Comparison of ENCODE assay signal across 8 cellular contexts in genomic region chr5:140664353-140665119, GRCh38. TPM values are rescaled to one million over a fixed set of nuclear protein-coding genes. Genes with fewer than 3 reads are reported as not detected.
DNase-seq lines count a peak whose midpoint lies in the region; ATAC-seq, FAIRE-seq and TF ChIP-seq lines count a peak whose summit lies in the region.

A gene with protein sequence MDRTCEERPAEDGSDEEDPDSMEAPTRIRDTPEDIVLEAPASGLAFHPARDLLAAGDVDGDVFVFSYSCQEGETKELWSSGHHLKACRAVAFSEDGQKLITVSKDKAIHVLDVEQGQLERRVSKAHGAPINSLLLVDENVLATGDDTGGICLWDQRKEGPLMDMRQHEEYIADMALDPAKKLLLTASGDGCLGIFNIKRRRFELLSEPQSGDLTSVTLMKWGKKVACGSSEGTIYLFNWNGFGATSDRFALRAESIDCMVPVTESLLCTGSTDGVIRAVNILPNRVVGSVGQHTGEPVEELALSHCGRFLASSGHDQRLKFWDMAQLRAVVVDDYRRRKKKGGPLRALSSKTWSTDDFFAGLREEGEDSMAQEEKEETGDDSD (plus strand): TSS chr5:140664904. CDS start chr5:140664913, 9 bp downstream.

- TSS peak; percentile 86 for BruUV-seq in Calu3 (replicated peaks; lab: Mats Ljungman, UMichigan)
- TSS peak; percentile 79 for BruUV-seq in endothelial cell of umbilical vein (replicated peaks; lab: Mats Ljungman, UMichigan)

- H3K4me1 Mint-ChIP-seq in Calu3 (ENCODE audit: low read depth, unreplicated experiment), result peaks cover 23% of the 10 kb centered on the region

- dilution Hi-C loops in endothelial cell of umbilical vein (cut with MboI; ENCODE audit: extremely low pct_ligation_motif_present, low sequenced_read_pairs), result no loop called here

- peak; percentile 96 for ATAC-seq in GM21423 (IDR thresholded peaks at IDR 0.05; ENCODE audit: unreplicated experiment)

- peak within 1 kb of the TSS; percentile 100 for H3K4me3 Mint-ChIP-seq in Calu3 (ENCODE audit: low read depth, unreplicated experiment)

- H3K27me3 Mint-ChIP-seq in Calu3 (ENCODE audit: unreplicated experiment), result no peaks in the 10 kb centered on the region

- POLR2A ChIA-PET in endothelial cell of umbilical vein (lab: Charles Lee), result interaction anchor here (1.8 kb wide), 1 partner anchor 17 kb away, joined by 5 read pairs; the partner anchor contains the start of genes IK and NDUFA2

- TF ChIP-seq CTCF in Calu3 (IDR thresholded peaks at IDR 0.05; ENCODE audit: unreplicated experiment) (no peak), OCI-LY3 (IDR thresholded peaks at IDR 0.05; ENCODE audit: low read depth, low read length) (no peak), endothelial cell of umbilical vein (IDR thresholded peaks at IDR 0.05; ENCODE audit: extremely low read depth in 1 of 2, insufficient read depth in 1 of 2, low read depth in 1 of 2, low read length in 2 of 2) (no peak)

- H3K9me1 ChIP-seq in endothelial cell of umbilical vein (replicated peaks; ENCODE audit: control insufficient read depth, extremely low read depth, insufficient read depth, low read length), result no peaks in the 10 kb centered on the region

- H3K27ac ChIP-seq in HUES6 (ENCODE audit: low read depth, low read length) (no peak within 1 kb of the TSS; the same call in 1 of the 2 replicates), OCI-LY3 (ENCODE audit: low read length) (peak within 1 kb of the TSS; percentile 37), endothelial cell of umbilical vein (ENCODE audit: insufficient read depth, low read depth, low read length) (peak within 1 kb of the TSS; percentile 73)

- H4K20me1 ChIP-seq in OCI-LY3 (ENCODE audit: insufficient read depth, low read length) (no peaks in the 10 kb centered on the region), endothelial cell of umbilical vein (replicated peaks; ENCODE audit: control insufficient read depth, extremely low read depth, insufficient read depth, low read length) (no peaks in the 10 kb centered on the region)

- peak within 1 kb of the TSS; percentile 64 for H3K4me3 ChIP-seq in HUES6 (ENCODE audit: low read depth, low read length)
- H3K4me3 ChIP-seq in OCI-LY3 (ENCODE audit: low read length), result peak within 1 kb of the TSS; percentile 98
- peak within 1 kb of the TSS; percentile 73 to 93 (median 81) for H3K4me3 ChIP-seq in endothelial cell of umbilical vein (replicated peaks in 1 of 3; ENCODE audit: insufficient read depth in 1 of 3, low read depth in 1 of 3, low read length in 3 of 3)

- intact Hi-C loops in Calu3 (cut with micrococcal nuclease; ENCODE audit: unreplicated experiment) (loop anchor here (1.0 to 2.0 kb wide), 2 partner anchors 27 to 54 kb away; partner anchors contain the start of genes HARS1 and HARS2), endothelial cell of umbilical vein (cut with micrococcal nuclease) (loop anchor here (1.0 to 2.0 kb wide), 5 partner anchors 17 to 263 kb away; partner anchors contain the start of genes ANKHD1, HARS1, HARS2 and IK)

- peak; percentile 98 for DNase-seq in Calu3
- DNase-seq in activated T-cell treated with anti-CD3 and anti-CD28 coated beads for 1 hour (ENCODE audit: low read depth), result peak; percentile 94
- DNase-seq in endothelial cell of umbilical vein (ENCODE audit: low read depth, low spot score), result peak; percentile 88
- DNase-seq in midbrain (lab: John Stamatoyannopoulos, UW), result peak; percentile 95
- peak; percentile 90 to 91 for DNase-seq in stimulated activated CD8-positive, alpha-beta memory T cell treated with anti-CD3 and anti-CD28 coated beads, Interleukin-2, amount 100 ng/mL, for 1 hour (ENCODE audit: low read depth in 2 of 2)

- H3K9me3 ChIP-seq in HUES6 (ENCODE audit: control insufficient read depth, insufficient read depth, low read depth, low read length) (no peaks in the 10 kb centered on the region), OCI-LY3 (ENCODE audit: insufficient read depth, low read length) (no peaks in the 10 kb centered on the region), endothelial cell of umbilical vein (replicated peaks; ENCODE audit: control insufficient read depth, insufficient read depth, low read length) (no peaks in the 10 kb centered on the region)

- no peaks in the 10 kb centered on the region for H3K4me1 ChIP-seq in HUES6 (ENCODE audit: control insufficient read depth, insufficient read depth, low read length)
- peaks cover 4% of the 10 kb centered on the region; the same call in 1 of the 2 replicates for H3K4me1 ChIP-seq in OCI-LY3 (ENCODE audit: low read length)
- peaks cover 3% of the 10 kb centered on the region for H3K4me1 ChIP-seq in endothelial cell of umbilical vein (ENCODE audit: control insufficient read depth, extremely low read depth, insufficient read depth, low read length)

- H2AFZ ChIP-seq in OCI-LY3 (ENCODE audit: low read depth, low read length) (peak within 1 kb of the TSS; percentile 88), endothelial cell of umbilical vein (ENCODE audit: low read depth, low read length) (peak within 1 kb of the TSS; percentile 79)

- peak; percentile 97 for FAIRE-seq in endothelial cell of umbilical vein (lab: Jason Lieb, UNC)

- H3K79me2 ChIP-seq in OCI-LY3 (ENCODE audit: low read length) (peaks cover 21% of the 10 kb centered on the region), endothelial cell of umbilical vein (ENCODE audit: control insufficient read depth, insufficient read depth, low read length) (peaks cover 23% of the 10 kb centered on the region)

- peak; percentile 94 for TF ChIP-seq POLR2A in endothelial cell of umbilical vein (IDR thresholded peaks at IDR 0.05; ENCODE audit: low read depth, low read length)

- CTCF ChIA-PET in Calu3 (lab: Charles Lee) (interaction anchor here (1.0 to 1.7 kb wide), 2 partner anchors 17 to 54 kb away, joined by 3 to 4 read pairs; partner anchors contain the start of genes IK and NDUFA2), endothelial cell of umbilical vein (lab: Charles Lee) (interaction anchor here (0.6 to 2.2 kb wide), 10 partner anchors 10 to 301 kb away, joined by 3 to 6 read pairs (median 4); partner anchors contain the start of genes HARS1, HARS2 and IK)

- peak within 1 kb of the TSS; percentile 91 for H3K27ac Mint-ChIP-seq in Calu3 (ENCODE audit: unreplicated experiment)

- H3K36me3 ChIP-seq in HUES6 (ENCODE audit: control insufficient read depth, insufficient read depth, low read length), result peaks cover 59% of the 10 kb centered on the region
- peaks cover 9% of the 10 kb centered on the region for H3K36me3 ChIP-seq in OCI-LY3 (replicated peaks; ENCODE audit: low read depth, low read length)
- peaks cover 16 to 33% of the 10 kb centered on the region in 2 experiments for H3K36me3 ChIP-seq in endothelial cell of umbilical vein (ENCODE audit: control insufficient read depth in 2 of 2, extremely low read depth in 1 of 2, insufficient read depth in 2 of 2, low read length in 2 of 2)

- H3K9ac ChIP-seq in HUES6 (ENCODE audit: low read length) (peak within 1 kb of the TSS; percentile 81), OCI-LY3 (ENCODE audit: low read length) (peak within 1 kb of the TSS; percentile 90), endothelial cell of umbilical vein (replicated peaks; ENCODE audit: extremely low read depth, insufficient read depth, low read length) (peak within 1 kb of the TSS; percentile 71)

- H3K4me2 ChIP-seq in OCI-LY3 (ENCODE audit: low read length) (peak within 1 kb of the TSS; percentile 76), endothelial cell of umbilical vein (ENCODE audit: insufficient read depth, low read length) (peak within 1 kb of the TSS; percentile 86)

- no peaks in the 10 kb centered on the region for H3K27me3 ChIP-seq in HUES6 (ENCODE audit: control insufficient read depth, insufficient read depth, low read length)
- H3K27me3 ChIP-seq in OCI-LY3 (ENCODE audit: low read depth, low read length), result no peaks in the 10 kb centered on the region
- H3K27me3 ChIP-seq in endothelial cell of umbilical vein (ENCODE audit: control insufficient read depth in 2 of 2, insufficient read depth in 2 of 2, low read length in 2 of 2), result no peaks in the 10 kb centered on the region

- peaks cover 3% of the 10 kb centered on the region for H3K9me3 Mint-ChIP-seq in Calu3 (ENCODE audit: low read depth, unreplicated experiment)

- H3K36me3 Mint-ChIP-seq in Calu3 (ENCODE audit: insufficient read depth, unreplicated experiment), result peaks cover 74% of the 10 kb centered on the region

TF ChIP-seq in endothelial cell of umbilical vein, 7 proteins besides CTCF, POLR2A, EP300 and RAD21:
- no peak for TF ChIP-seq EZH2 (IDR thresholded peaks at IDR 0.05; ENCODE audit: borderline replicate concordance, low read depth, low read length, severe bottlenecking)
- no peak for TF ChIP-seq GATA2 (IDR thresholded peaks at IDR 0.05; ENCODE audit: insufficient read depth, insufficient read length, low read depth, low read length)
- TF ChIP-seq, protein P1, sequence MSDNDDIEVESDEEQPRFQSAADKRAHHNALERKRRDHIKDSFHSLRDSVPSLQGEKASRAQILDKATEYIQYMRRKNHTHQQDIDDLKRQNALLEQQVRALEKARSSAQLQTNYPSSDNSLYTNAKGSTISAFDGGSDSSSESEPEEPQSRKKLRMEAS (IDR thresholded peaks at IDR 0.05; ENCODE audit: insufficient read depth, insufficient read length), result peak; percentile 41
- peak; percentile 13 for TF ChIP-seq FOS (IDR thresholded peaks at IDR 0.05; ENCODE audit: borderline replicate concordance, insufficient read depth, low read length)
- peak; percentile 93 for TF ChIP-seq POLR2AphosphoS5 (IDR thresholded peaks at IDR 0.05; ENCODE audit: insufficient read depth, low read depth, low read length)
- TF ChIP-seq JUN (IDR thresholded peaks at IDR 0.05; ENCODE audit: borderline replicate concordance, insufficient read depth, insufficient read length, low read depth), result no peak

RNA-seq across cellular contexts. Expression of the gene that starts here (rescaled TPM):
- total RNA-seq in Calu3 (2022) (54.2 and 59.8 TPM in 2 replicates), endothelial cell of umbilical vein (24.0 and 25.3 TPM in 2 replicates)
- polyA plus RNA-seq in endothelial cell of umbilical vein, result 17.5 and 17.8 TPM in 2 replicates
- polyA plus RNA-seq in endothelial cell of umbilical vein (2011; cell fraction: cytosol; rRNA removed), result 14.2 and 16.6 TPM in 2 replicates
- 32.3 and 36.5 TPM in 2 replicates for polyA plus RNA-seq in endothelial cell of umbilical vein (2011; cell fraction: nucleus; rRNA removed)
- polyA plus RNA-seq in endothelial cell of umbilical vein (2012), result 11.7 and 12.5 TPM in 2 replicates
- polyA minus RNA-seq in endothelial cell of umbilical vein, result 19.0 and 20.8 TPM in 2 replicates
- 22.9 TPM for polyA minus RNA-seq in endothelial cell of umbilical vein (2011; cell fraction: cytosol; rRNA and poly(A)+ RNA removed)
- polyA minus RNA-seq in endothelial cell of umbilical vein (2011; cell fraction: nucleus; rRNA and poly(A)+ RNA removed), result 13.2 and 14.4 TPM in 2 replicates
